ENCODE assay signal across 8 cellular contexts in the genomic region with DNA sequence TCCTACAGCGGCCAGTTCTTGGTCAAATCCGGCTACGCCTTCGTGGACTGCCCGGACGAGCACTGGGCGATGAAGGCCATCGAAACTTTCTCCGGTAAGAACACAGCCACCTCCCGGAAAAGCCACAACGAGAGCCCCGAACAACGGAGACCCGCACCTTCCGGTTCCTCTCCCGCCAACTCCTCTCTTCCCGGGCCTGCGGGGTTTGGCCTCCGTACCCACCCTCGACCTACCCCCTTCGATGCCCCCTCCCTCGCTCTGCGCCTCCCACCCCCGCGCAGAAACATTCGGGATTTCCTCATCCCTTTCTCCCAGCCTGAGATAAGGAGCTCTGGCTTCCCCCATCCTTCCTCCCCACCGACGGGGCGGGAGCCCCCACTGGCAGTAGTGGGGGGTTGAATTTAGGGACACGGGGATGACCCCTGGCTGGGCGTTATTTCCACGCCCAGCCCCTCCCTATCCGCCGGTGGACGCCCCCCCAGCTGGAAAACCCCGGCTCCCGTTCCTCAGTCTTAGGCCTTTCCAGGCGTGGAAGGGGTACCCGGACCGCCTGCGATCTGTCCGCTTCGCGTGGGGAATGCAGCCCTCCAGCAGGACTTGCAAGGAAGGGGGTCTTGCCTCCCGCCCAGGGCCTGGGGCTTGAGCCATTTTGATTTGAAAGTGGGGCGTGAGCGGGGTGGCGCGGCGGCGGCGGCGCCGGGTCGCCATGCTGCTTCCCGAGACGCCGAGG.
DNase-seq lines count a peak whose midpoint lies in the region; TF ChIP-seq lines count a peak whose summit lies in the region.

No MANE protein-coding gene starts in this region.

- peak overlapping the region; percentile 87 to 95 (median 94) for H3K4me3 Mint-ChIP-seq in nephron

- peaks cover 13% of the 10 kb centered on the region for H3K36me3 Mint-ChIP-seq in nephron (ENCODE audit: low read depth)

- DNase-seq in EH (ENCODE audit: low read depth) (peak; percentile 41), NAMALWA (ENCODE audit: low spot score) (peak; percentile 48), choroid plexus epithelial cell (ENCODE audit: low read depth) (peak; percentile 51), GOT3 (lab: John Stamatoyannopoulos, UW) (no peak), NCI-H526 (lab: John Stamatoyannopoulos, UW) (no peak)
- DNase-seq in stimulated activated CD4-positive, alpha-beta T cell treated with anti-CD3 and anti-CD28 coated beads, Interleukin-4, amount 100 ng/mL, for 4 hours, result no peak
- no peak for DNase-seq in stimulated activated CD4-positive, alpha-beta T cell treated with anti-CD3 and anti-CD28 coated beads, Interleukin-12 subunit alpha, Interleukin-12 subunit beta, amount 100 ng/mL, for 4 hours

- H3K27me3 Mint-ChIP-seq in nephron (ENCODE audit: low read depth), result peaks cover 21% of the 10 kb centered on the region

- peak overlapping the region; percentile 91 for H3K4me3 ChIP-seq in choroid plexus epithelial cell (ENCODE audit: low read depth, low read length)

- no peaks in the 10 kb centered on the region for H3K9me3 Mint-ChIP-seq in nephron

- peaks cover 45% of the 10 kb centered on the region for H3K4me1 Mint-ChIP-seq in nephron

- peak overlapping the region; percentile 54 to 97 (median 91) for H3K27ac Mint-ChIP-seq in nephron

- TF ChIP-seq CTCF in choroid plexus epithelial cell (conservative IDR thresholded peaks at IDR 0.05; ENCODE audit: low read depth, low read length) (no peak), nephron (IDR thresholded peaks at IDR 0.05; ENCODE audit: unreplicated experiment in 3 of 3) (no peak)

Comparison
In these comparisons a context has a peak if more than half of its experiments do, and no peak if none do; other contexts are left out.
1. DNase-seq: peak in EH (single experiment), NAMALWA (single experiment) and choroid plexus epithelial cell (single experiment); none in GOT3 (single experiment), NCI-H526 (0 of 2), stimulated activated CD4-positive, alpha-beta T cell treated with anti-CD3 and anti-CD28 coated beads, Interleukin-4, amount 100 ng/mL, for 4 hours (0 of 2) and stimulated activated CD4-positive, alpha-beta T cell treated with anti-CD3 and anti-CD28 coated beads, Interleukin-12 subunit alpha, Interleukin-12 subunit beta, amount 100 ng/mL, for 4 hours (single experiment).